Comparison of ENCODE assay signal across 8 cellular contexts in the genomic region with DNA sequence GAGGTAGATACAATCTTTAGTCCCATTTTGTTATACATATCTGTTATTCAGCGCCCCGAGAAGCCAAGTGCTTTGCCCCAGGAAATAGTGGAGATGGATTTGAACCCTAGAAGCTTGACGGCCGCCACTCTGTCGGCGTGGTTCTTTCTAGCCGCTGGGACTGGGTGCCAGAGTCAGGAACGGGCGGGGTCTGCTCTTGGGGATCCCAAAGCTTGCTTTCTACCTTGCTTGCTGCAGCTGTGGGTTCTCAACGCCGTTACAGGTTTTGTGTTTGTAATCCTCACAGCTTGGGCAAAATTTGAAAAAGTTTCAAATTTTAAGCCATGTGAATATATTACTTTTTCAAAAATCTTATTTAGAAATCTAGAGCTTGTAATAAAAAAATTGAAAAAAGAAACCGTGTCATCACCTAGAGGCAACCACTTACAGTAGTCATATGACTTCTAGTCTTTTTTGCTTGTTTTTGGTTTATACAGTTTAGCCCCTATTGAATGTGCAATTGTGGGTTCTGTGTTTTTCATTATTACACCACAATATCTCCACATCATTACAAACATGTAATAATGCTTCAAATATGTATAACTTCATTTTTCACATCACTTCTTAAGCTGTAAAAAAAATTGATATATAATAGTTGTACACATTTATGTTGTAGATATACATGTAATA. TPM values are rescaled to one million over a fixed set of nuclear protein-coding genes. Genes with fewer than 3 reads are reported as not detected.
A peak's percentile ranks its signal among the peaks of the same experiment; 100 is the strongest.
DNase-seq lines count a peak whose midpoint lies in the region; ATAC-seq and TF ChIP-seq lines count a peak whose summit lies in the region.

No MANE protein-coding gene starts in this region.

- TF ChIP-seq CTCF in mucosa of descending colon (IDR thresholded peaks at IDR 0.05) (no peak), thyroid gland (IDR thresholded peaks at IDR 0.05) (no peak)

- H3K4me1 ChIP-seq in mucosa of descending colon (ENCODE audit: low read depth), result peaks cover 20% of the 10 kb centered on the region
- H3K4me1 ChIP-seq in thyroid gland, result peaks cover 24 to 41% of the 10 kb centered on the region in 2 donors

- H3K9me3 ChIP-seq in mucosa of descending colon, result no peaks in the 10 kb centered on the region
- H3K9me3 ChIP-seq in thyroid gland, result no peaks in the 10 kb centered on the region

- H3K9me3 Mint-ChIP-seq in T-helper 2 cell treated with Interferon-gamma antibody and Interleukin-4, amounts not matched to agents 5 μg/mL and 100 μg/mL, for 36 hours, result no peaks in the 10 kb centered on the region

- DNase-seq in T-helper 2 cell treated with Interferon-gamma antibody and Interleukin-4, amounts not matched to agents 5 μg/mL and 100 μg/mL, for 36 hours (ENCODE audit: low spot score), result no peak
- DNase-seq in effector CD8-positive, alpha-beta T cell (lab: John Stamatoyannopoulos, UW), result peak; percentile 21
- DNase-seq in mucosa of descending colon (peak in 2 of 3 donors; percentile 41 to 51), thyroid gland (peak in 1 of 2 donors; percentile 20)

- peak overlapping the region; percentile 83 to 99 (median 95) for H3K27ac ChIP-seq in thyroid gland

- H3K36me3 ChIP-seq in mucosa of descending colon (ENCODE audit: low read depth) (no peaks in the 10 kb centered on the region), thyroid gland (no peaks in the 10 kb centered on the region)

- H3K4me1 Mint-ChIP-seq in T-helper 2 cell treated with Interferon-gamma antibody and Interleukin-4, amounts not matched to agents 5 μg/mL and 100 μg/mL, for 36 hours (ENCODE audit: low read depth), result peaks cover 24% of the 10 kb centered on the region

- H3K36me3 Mint-ChIP-seq in T-helper 2 cell treated with Interferon-gamma antibody and Interleukin-4, amounts not matched to agents 5 μg/mL and 100 μg/mL, for 36 hours (ENCODE audit: low read depth), result peaks cover 17% of the 10 kb centered on the region

- intact Hi-C loops in mucosa of descending colon (cut with DNase I, micrococcal nuclease) (no loop called here), thyroid gland (cut with DNase I) (no loop called here)

- H3K27ac Mint-ChIP-seq in T-helper 2 cell treated with Interferon-gamma antibody and Interleukin-4, amounts not matched to agents 5 μg/mL and 100 μg/mL, for 36 hours, result peak overlapping the region; percentile 96

- H3K4me3 Mint-ChIP-seq in T-helper 2 cell treated with Interferon-gamma antibody and Interleukin-4, amounts not matched to agents 5 μg/mL and 100 μg/mL, for 36 hours, result peak overlapping the region; percentile 92

- H3K27me3 Mint-ChIP-seq in T-helper 2 cell treated with Interferon-gamma antibody and Interleukin-4, amounts not matched to agents 5 μg/mL and 100 μg/mL, for 36 hours (ENCODE audit: low read depth), result no peaks in the 10 kb centered on the region

- peak; percentile 8 for ATAC-seq in GM18498 (IDR thresholded peaks at IDR 0.05; ENCODE audit: unreplicated experiment)
- ATAC-seq in HG03196 (IDR thresholded peaks at IDR 0.05; ENCODE audit: unreplicated experiment), result peak; percentile 9
- peak; percentile 8 for ATAC-seq in mucosa of descending colon
- no peak for ATAC-seq in HG02840 (IDR thresholded peaks at IDR 0.05; ENCODE audit: low FRiP score, unreplicated experiment)
- ATAC-seq in HG02798 (IDR thresholded peaks at IDR 0.05; ENCODE audit: poor library complexity, unreplicated experiment), result no peak

- H3K27me3 ChIP-seq in thyroid gland, result no peaks in the 10 kb centered on the region

- peak overlapping the region; percentile 62 for H3K4me3 ChIP-seq in mucosa of descending colon
- H3K4me3 ChIP-seq in thyroid gland (replicated peaks in 1 of 3), result peak overlapping the region; percentile 55 to 77 (median 75)

- no peak for TF ChIP-seq POLR2A in thyroid gland (IDR thresholded peaks at IDR 0.05)

- 0 to 1% methylated on average over 12 of the region's 12 CpGs for WGBS in thyroid gland, 2 donors

RNA-seq across cellular contexts. Expression of a gene that starts 0.8 kb away (rescaled TPM):
- total RNA-seq in mucosa of descending colon (100 to 1,000 TPM; 110 to 137 (median 119) TPM), thyroid gland (100 to 1,000 TPM; 119 to 231 (median 210) TPM)

RNA-seq across cellular contexts. Expression of a gene that starts 41.5 kb away (rescaled TPM):
- total RNA-seq in mucosa of descending colon (10 to 100 TPM; 30.6 to 61.6 (median 47.8) TPM), thyroid gland (100 to 1,000 TPM; 119 to 163 (median 130) TPM)

Comparison
In these comparisons a context has a peak if more than half of its experiments do, and no peak if none do; other contexts are left out.
1. ATAC-seq: peak in GM18498 (single experiment), HG03196 (single experiment) and mucosa of descending colon (single experiment); none in HG02840 (single experiment) and HG02798 (single experiment).